Comparison of ENCODE assay signal across 7 cellular contexts in genomic region chr1:227770812-227771211, GRCh38. TPM values are rescaled to one million over a fixed set of nuclear protein-coding genes. Genes with fewer than 3 reads are reported as not detected.
"Had no signal": no experiment of that assay in that cellular context is flagged by ENCODE, and none has a peak within 500 bp of the region (broad histone marks: within the 10 kb centered on the region; RNA-seq: fewer than 3 reads in every experiment).

No MANE protein-coding gene starts in this region.

- DNase-seq: H9, HFFc6 had no signal

- H3K4me3 ChIP-seq: GM23338 had no signal

- H3K9me3 Mint-ChIP-seq: GM23338, H9, HFFc6, IgD-negative memory B cell had no signal

- H3K27me3 Mint-ChIP-seq: IgD-negative memory B cell had no signal

- ATAC-seq: GM23338, HCT116 had no signal

- H3K27ac Mint-ChIP-seq: GM23338, HFFc6, IgD-negative memory B cell had no signal

- H3K4me3 Mint-ChIP-seq: GM23338, H9, HFFc6, IgD-negative memory B cell had no signal

- H3K4me1 Mint-ChIP-seq: GM23338, H9 had no signal

RNA-seq across cellular contexts. Expression of gene PRSS38, which starts 44.7 kb away (rescaled TPM):
- total RNA-seq: GM23338, H1, H9, HFFc6, HT-29 had no signal
- polyA plus RNA-seq: GM23338, H1, IgD-negative memory B cell had no signal
